In the genomic region with DNA sequence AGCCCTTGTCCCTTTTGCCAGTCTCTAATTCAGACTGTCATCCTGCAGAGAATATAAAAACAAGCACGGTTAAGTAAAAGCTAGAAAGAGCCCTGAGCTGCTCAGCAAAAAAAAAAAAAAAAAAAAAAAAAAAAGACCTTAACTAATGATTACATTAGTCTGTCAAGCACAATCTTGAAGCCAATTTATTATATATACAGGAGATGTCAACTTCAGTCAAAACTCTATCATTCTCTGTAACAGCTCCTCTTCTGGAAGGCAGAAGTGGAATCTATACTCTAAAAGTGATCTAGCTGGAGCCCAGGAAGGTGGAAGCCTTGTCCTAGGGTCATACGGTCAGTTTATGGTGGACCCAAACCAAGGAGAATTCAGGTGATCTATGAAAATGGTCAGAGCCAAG, we compare ENCODE assay signal across 10 cellular contexts.
"Had no signal": no experiment of that assay in that cellular context is flagged by ENCODE, and none has a peak within 500 bp of the region (broad histone marks: within the 10 kb centered on the region; RNA-seq: fewer than 3 reads in every experiment).

No MANE protein-coding gene starts in this region.

- FAIRE-seq: HTR-8/SVneo, K562 had no signal

- H3K9me3 ChIP-seq: HAP-1 had no signal

- H3K27ac Mint-ChIP-seq: HFFc6 had no signal

- H3K36me3 ChIP-seq: HAP-1 had no signal

- H2AFZ ChIP-seq: GM23248 had no signal

- ATAC-seq: HCT116, K562 had no signal

- H3K4me1 ChIP-seq: HAP-1 had no signal

- H3K9ac ChIP-seq: GM23248 had no signal

- H3K9me3 Mint-ChIP-seq: HFFc6 had no signal

- H3K4me3 ChIP-seq: GM23248, HAP-1, K562 had no signal

- DNase-seq: GM23248, GOT3, H7, HFFc6, IMR-90, KG1 had no signal

- H3K4me3 Mint-ChIP-seq: HFFc6 had no signal
